21 cellular contexts compared by ENCODE assay signal in genomic region chr22:49793871-49794270, GRCh38.
"Had no signal": no experiment of that assay in that cellular context is flagged by ENCODE, and none has a peak within 500 bp of the region (broad histone marks: within the 10 kb centered on the region; RNA-seq: fewer than 3 reads in every experiment).

No MANE protein-coding gene starts in this region.

- DNase-seq: activated CD4-positive, alpha-beta memory T cell treated with anti-CD3 and anti-CD28 coated beads, Interleukin-2, amount 10 ng/mL, durations not matched to agents 7 days and 5 days; activated CD4-positive, alpha-beta T cell treated with anti-CD3 and anti-CD28 coated beads for 36 hours; activated CD4-positive, alpha-beta T cell treated with anti-CD3 and anti-CD28 coated beads, Interleukin-2, amount 50 U/mL, for 1 hour; activated CD8-positive, alpha-beta memory T cell treated with anti-CD3 and anti-CD28 coated beads, Interleukin-2, amount 50 U/mL, for 4 hours; activated naive CD4-positive, alpha-beta T cell treated with anti-CD3 and anti-CD28 coated beads, Interleukin-2, amount 50 U/mL, for 16 hours; activated naive CD8-positive, alpha-beta T cell treated with anti-CD3 and anti-CD28 coated beads, Interleukin-2, amount 10 ng/mL, durations not matched to agents 7 days and 5 days; adrenal gland; anterior cingulate cortex; KBM-7; NCI-H1048; NCI-H2029; NCI-H345; NCI-H510A; NCI-H526 treated with DMSO at 0.1 percent for 48 hours; NCI-H82; Right ventricle myocardium superior; SJCRH30; T-helper 1 cell; WERI-Rb-1 had no signal

- H3K9ac ChIP-seq: SK-N-SH had no signal

- H3K9me3 Mint-ChIP-seq: activated CD4-positive, alpha-beta memory T cell treated with anti-CD3 and anti-CD28 coated beads, Interleukin-2, amount 10 ng/mL, durations not matched to agents 7 days and 5 days; activated naive CD8-positive, alpha-beta T cell treated with anti-CD3 and anti-CD28 coated beads, Interleukin-2, amount 10 ng/mL, durations not matched to agents 7 days and 5 days had no signal

- H3K9me3 ChIP-seq: adrenal gland, breast epithelium, SJCRH30, SK-N-SH had no signal

- H3K27me3 Mint-ChIP-seq: activated CD4-positive, alpha-beta memory T cell treated with anti-CD3 and anti-CD28 coated beads, Interleukin-2, amount 10 ng/mL, durations not matched to agents 7 days and 5 days; activated CD4-positive, alpha-beta T cell treated with anti-CD3 and anti-CD28 coated beads for 36 hours; activated naive CD8-positive, alpha-beta T cell treated with anti-CD3 and anti-CD28 coated beads, Interleukin-2, amount 10 ng/mL, durations not matched to agents 7 days and 5 days had no signal

- H3K27ac Mint-ChIP-seq: activated CD4-positive, alpha-beta T cell treated with anti-CD3 and anti-CD28 coated beads for 36 hours had no signal

- H3K27ac ChIP-seq: breast epithelium, SJCRH30, WERI-Rb-1 had no signal

- H3K4me3 Mint-ChIP-seq: activated CD4-positive, alpha-beta memory T cell treated with anti-CD3 and anti-CD28 coated beads, Interleukin-2, amount 10 ng/mL, durations not matched to agents 7 days and 5 days; activated CD4-positive, alpha-beta T cell treated with anti-CD3 and anti-CD28 coated beads for 36 hours; activated naive CD8-positive, alpha-beta T cell treated with anti-CD3 and anti-CD28 coated beads, Interleukin-2, amount 10 ng/mL, durations not matched to agents 7 days and 5 days had no signal

- ATAC-seq: activated CD4-positive, alpha-beta T cell treated with anti-CD3 and anti-CD28 coated beads for 36 hours had no signal

- H3K4me3 ChIP-seq: adrenal gland, breast epithelium, SJCRH30 had no signal

- H3K4me2 ChIP-seq: SK-N-SH had no signal

- H3K27me3 ChIP-seq: adrenal gland, breast epithelium, SJCRH30 had no signal
